Comparison of ENCODE assay signal across 10 cellular contexts in the genomic region with DNA sequence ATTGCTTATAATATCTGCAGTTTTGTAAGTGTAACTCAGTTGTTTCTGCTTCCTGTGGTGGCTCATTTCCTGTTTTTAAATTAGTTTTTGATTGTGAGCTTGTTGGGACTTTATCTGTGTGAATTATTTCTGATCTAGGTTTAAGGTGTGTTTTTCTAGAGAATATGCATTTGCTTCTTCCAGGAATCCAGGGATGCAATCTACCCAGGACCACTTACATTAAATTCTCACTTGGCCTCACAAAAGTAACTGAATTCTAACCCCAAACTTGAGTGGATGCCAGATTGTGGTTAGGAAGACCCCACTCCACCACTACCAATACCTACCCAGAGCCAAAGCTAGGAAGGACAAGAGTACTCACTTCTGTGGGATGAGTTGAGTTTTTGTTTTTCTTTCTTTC. TPM values are rescaled to one million over a fixed set of nuclear protein-coding genes. Genes with fewer than 3 reads are reported as not detected.
DNase-seq lines count a peak whose midpoint lies in the region; ATAC-seq and TF ChIP-seq lines count a peak whose summit lies in the region.
"Had no signal": no experiment of that assay in that cellular context is flagged by ENCODE, and none has a peak within 500 bp of the region (broad histone marks: within the 10 kb centered on the region; RNA-seq: fewer than 3 reads in every experiment).

No MANE protein-coding gene starts in this region.

- H3K36me3 Mint-ChIP-seq in T-cell, result peaks cover 37% of the 10 kb centered on the region
- H3K36me3 Mint-ChIP-seq in naive thymus-derived CD4-positive, alpha-beta T cell, result peaks cover 0 to 36% (median 31%) of the 10 kb centered on the region in 5 donors
- H3K36me3 Mint-ChIP-seq in mesothelial cell of epicardium, result peaks cover 6% of the 10 kb centered on the region

- peaks cover 48 to 64% of the 10 kb centered on the region in 2 donors for H3K4me1 ChIP-seq in naive thymus-derived CD4-positive, alpha-beta T cell (ENCODE audit: control insufficient read depth in 2 of 2, insufficient read depth in 2 of 2, low read length in 2 of 2)

- peak overlapping the region; percentile 69 to 82 (median 72) for H3K4me3 Mint-ChIP-seq in T-cell
- peak overlapping the region; percentile 75 to 93 (median 84) for H3K4me3 Mint-ChIP-seq in naive thymus-derived CD4-positive, alpha-beta T cell
- H3K4me3 Mint-ChIP-seq in mesothelial cell of epicardium, result no peak overlapping the region

- H3K9me3 Mint-ChIP-seq in T-cell, result peaks cover 0 to 2% (median 0%) of the 10 kb centered on the region in 3 donors
- H3K9me3 Mint-ChIP-seq in naive thymus-derived CD4-positive, alpha-beta T cell, result peaks cover 0 to 8% (median 0%) of the 10 kb centered on the region in 11 donors
- H3K9me3 Mint-ChIP-seq in mesothelial cell of epicardium, result no peaks in the 10 kb centered on the region

- no peaks in the 10 kb centered on the region for H3K27me3 ChIP-seq in naive thymus-derived CD4-positive, alpha-beta T cell (ENCODE audit: control insufficient read depth in 2 of 2, insufficient read depth in 2 of 2, low read length in 2 of 2)

- ATAC-seq in GM21529 (IDR thresholded peaks at IDR 0.05; ENCODE audit: unreplicated experiment) (peak; percentile 39), T-cell (replicated peaks in 1 of 4) (peak; percentile 65 to 76 (median 71)), HG02973 (IDR thresholded peaks at IDR 0.05; ENCODE audit: unreplicated experiment) (no peak)
- peak; percentile 60 for ATAC-seq in naive thymus-derived CD4-positive, alpha-beta T cell

- H3K4me3 ChIP-seq in GM12865 (ENCODE audit: low read depth, low read length), result peak overlapping the region; percentile 30
- peak overlapping the region; percentile 54 for H3K4me3 ChIP-seq in naive thymus-derived CD4-positive, alpha-beta T cell (ENCODE audit: low read length)

- CTCF ChIA-PET in T-cell (lab: Charles Lee), result interaction anchor here (0.5 to 1.5 kb wide), 10 partner anchors 12 to 721 kb away, joined by 3 to 5 read pairs (median 3); a partner anchor contains a TSS
- CTCF ChIA-PET in naive thymus-derived CD4-positive, alpha-beta T cell (lab: Charles Lee), result interaction anchor here (0.6 to 1.2 kb wide), 6 partner anchors 10 to 186 kb away, joined by 3 to 5 read pairs (median 3); no protein-coding TSS in a partner anchor

- H3K36me3 ChIP-seq in naive thymus-derived CD4-positive, alpha-beta T cell (ENCODE audit: control insufficient read depth in 2 of 3, insufficient read depth in 3 of 3, low read length in 3 of 3), result peaks cover under 1 to 7% (median 4%) of the 10 kb centered on the region in 3 experiments

- peak overlapping the region; percentile 98 to 99 for H3K27ac Mint-ChIP-seq in T-cell
- H3K27ac Mint-ChIP-seq in naive thymus-derived CD4-positive, alpha-beta T cell, result peak overlapping the region; percentile 92 to 100 (median 96)
- H3K27ac Mint-ChIP-seq in mesothelial cell of epicardium, result no peak overlapping the region

- peaks cover 77 to 86% (median 82%) of the 10 kb centered on the region in 3 donors for H3K4me1 Mint-ChIP-seq in T-cell
- H3K4me1 Mint-ChIP-seq in naive thymus-derived CD4-positive, alpha-beta T cell, result peaks cover 42 to 90% (median 74%) of the 10 kb centered on the region in 7 donors
- peaks cover 3% of the 10 kb centered on the region for H3K4me1 Mint-ChIP-seq in mesothelial cell of epicardium

- H3K27me3 Mint-ChIP-seq in T-cell (no peaks in the 10 kb centered on the region), mesothelial cell of epicardium (ENCODE audit: low read depth) (no peaks in the 10 kb centered on the region)
- no peaks in the 10 kb centered on the region for H3K27me3 Mint-ChIP-seq in naive thymus-derived CD4-positive, alpha-beta T cell

- in situ Hi-C loops in KBM-7 (cut with MboI; ENCODE audit: low pct_unique_long_range_greater_than_20kb, low sequenced_read_pairs), result no loop called here

- no peaks in the 10 kb centered on the region for H3K9me3 ChIP-seq in naive thymus-derived CD4-positive, alpha-beta T cell (ENCODE audit: control insufficient read depth in 2 of 3, low read length in 3 of 3)

- peak overlapping the region; percentile 68 for H3K27ac ChIP-seq in naive thymus-derived CD4-positive, alpha-beta T cell (ENCODE audit: low read depth, low read length)

- DNase-seq in GM12865 (ENCODE audit: low read depth) (peak; percentile 6), T-cell (peak in 2 of 34 experiments; percentile 2 to 21), SHP77 treated with DMSO at 0.1 percent for 48 hours (lab: John Stamatoyannopoulos, UW) (no peak), KBM-7 (no peak), mesothelial cell of epicardium (ENCODE audit: low spot score in 2 of 2, unreplicated experiment in 2 of 2) (no peak)
- DNase-seq in naive thymus-derived CD4-positive, alpha-beta T cell, result peak in 7 of 9 donors; percentile 13 to 52 (median 40)
- DNase-seq: GF-D8, NCI-H187 treated with DMSO at 0.1 percent for 48 hours had no signal

- TF ChIP-seq CTCF in GM12865 (IDR thresholded peaks at IDR 0.05; ENCODE audit: insufficient read depth, low read depth, low read length, missing control alignments), result no peak
- TF ChIP-seq CTCF in mesothelial cell of epicardium (IDR thresholded peaks at IDR 0.05; ENCODE audit: unreplicated experiment), result no peak

- POLR2A ChIA-PET in T-cell (lab: Charles Lee), result interaction anchor here (0.6 to 1.6 kb wide), 10 partner anchors 12 to 220 kb away, joined by 3 to 13 read pairs (median 4); a partner anchor contains a TSS
- POLR2A ChIA-PET in naive thymus-derived CD4-positive, alpha-beta T cell (lab: Charles Lee), result interaction anchor here (0.6 to 7.2 kb wide), 16 partner anchors 14 to 721 kb away, joined by 3 to 119 read pairs (median 7); a partner anchor contains a TSS

- intact Hi-C loops in naive thymus-derived CD4-positive, alpha-beta T cell (cut with micrococcal nuclease), result loop anchor here (1.0 to 5.0 kb wide), 8 partner anchors 9 to 190 kb away; a partner anchor contains a TSS

RNA-seq across cellular contexts. Expression of a gene that starts 11.9 kb away (rescaled TPM):
- total RNA-seq in T-cell (10 to 100 TPM; 29.6 to 40.0 (median 36.9) TPM), mesothelial cell of epicardium (9.5 to 11.4 TPM (median 10.1 TPM) in 3 replicates)
- 10 to 100 TPM; 23.9 to 45.3 (median 29.2) TPM for total RNA-seq in naive thymus-derived CD4-positive, alpha-beta T cell
- polyA plus RNA-seq in naive thymus-derived CD4-positive, alpha-beta T cell, result 10 to 100 TPM; 17.2 to 42.8 TPM

RNA-seq across cellular contexts. Expression of a gene that starts 34.9 kb away (rescaled TPM):
- total RNA-seq in T-cell (100 to 1,000 TPM in 2 of 5 donors, 10 to 100 TPM in 3; 71.4 to 103 (median 74.9) TPM), mesothelial cell of epicardium (96.4 to 106 TPM (median 102 TPM) in 3 replicates)
- 100 to 1,000 TPM in 1 of 5 experiments, 10 to 100 TPM in 4; 84.8 to 131 (median 95.9) TPM for total RNA-seq in naive thymus-derived CD4-positive, alpha-beta T cell
- polyA plus RNA-seq in naive thymus-derived CD4-positive, alpha-beta T cell, result 10 to 100 TPM; 63.8 to 64.4 TPM

RNA-seq across cellular contexts. Expression of a gene that starts 46.5 kb away (rescaled TPM):
- total RNA-seq in T-cell (10 to 100 TPM; 62.7 to 97.3 (median 91.3) TPM), mesothelial cell of epicardium (38.4 to 42.7 TPM (median 39.3 TPM) in 3 replicates)
- total RNA-seq in naive thymus-derived CD4-positive, alpha-beta T cell, result 100 to 1,000 TPM in 1 of 5 experiments, 10 to 100 TPM in 4; 65.3 to 201 (median 68.7) TPM
- 10 to 100 TPM; 32.1 to 33.8 TPM for polyA plus RNA-seq in naive thymus-derived CD4-positive, alpha-beta T cell

RNA-seq across cellular contexts. Expression of a gene that starts 49.5 kb away (rescaled TPM):
- total RNA-seq in T-cell (10 to 100 TPM in 1 of 5 donors, 1 to 10 TPM in 4; 6.9 to 10.7 (median 8.9) TPM), mesothelial cell of epicardium (17.4 to 19.7 TPM (median 17.8 TPM) in 3 replicates)
- total RNA-seq in naive thymus-derived CD4-positive, alpha-beta T cell, result 10 to 100 TPM in 1 of 5 experiments, 1 to 10 TPM in 4; 4.6 to 14.7 (median 8.5) TPM
- 10 to 100 TPM; 10.3 to 17.2 TPM for polyA plus RNA-seq in naive thymus-derived CD4-positive, alpha-beta T cell

Comparison
In these comparisons a context has a peak if more than half of its experiments do, and no peak if none do; other contexts are left out.
1. DNase-seq: peak in GM12865 (single experiment) and naive thymus-derived CD4-positive, alpha-beta T cell (7 of 9); none in SHP77 treated with DMSO at 0.1 percent for 48 hours (single experiment), KBM-7 (single experiment) and mesothelial cell of epicardium (0 of 2).